In genomic region chr20:62861732-62862336, GRCh38 we compare ENCODE assay signal across 8 cellular contexts. TPM values are rescaled to one million over a fixed set of nuclear protein-coding genes. Genes with fewer than 3 reads are reported as not detected.
DNase-seq lines count a peak whose midpoint lies in the region; ATAC-seq and TF ChIP-seq lines count a peak whose summit lies in the region.

TSS of gene TCFL5 (minus strand) at chr20:62861822. CDS start at chr20:62861670, 152 bp downstream.

- H3K9me3 Mint-ChIP-seq in chondrocyte (ENCODE audit: low read depth) = no peaks in the 10 kb centered on the region

- ATAC-seq in HG03045 (IDR thresholded peaks at IDR 0.05; ENCODE audit: unreplicated experiment) = peak; percentile 60

- H3K4me1 Mint-ChIP-seq in chondrocyte (ENCODE audit: low read depth) = peaks cover 23% of the 10 kb centered on the region

- DNase-seq in NCI-H2081 (lab: John Stamatoyannopoulos, UW) (peak; percentile 73 to 88), NCI-H2081 treated with DMSO at 0.1 percent for 48 hours (lab: John Stamatoyannopoulos, UW) (no peak), NCI-H345 treated with DMSO at 0.1 percent for 48 hours (lab: John Stamatoyannopoulos, UW; ENCODE audit: unreplicated experiment) (peak; percentile 57), chondrocyte (ENCODE audit: low spot score) (peak; percentile 95)
- peak; percentile 89 to 91 for DNase-seq in activated CD4-positive, alpha-beta T cell treated with anti-CD3 and anti-CD28 coated beads for 24 hours (ENCODE audit: low read depth in 2 of 2)
- peak; percentile 95 for DNase-seq in stimulated activated CD4-positive, alpha-beta T cell treated with anti-CD3 and anti-CD28 coated beads, Interleukin-1b, Interleukin-23, amount 100 ng/mL, for 4 hours (ENCODE audit: low read depth in 2 of 2)

- peak within 1 kb of the TSS; percentile 65 for H3K27ac ChIP-seq in layer of hippocampus (ENCODE audit: low read depth, low read length)

- no peak for TF ChIP-seq CTCF in chondrocyte (IDR thresholded peaks at IDR 0.05)

- H3K4me3 Mint-ChIP-seq in chondrocyte (ENCODE audit: unreplicated experiment) = peak within 1 kb of the TSS; percentile 73

- no peaks in the 10 kb centered on the region for H3K27me3 ChIP-seq in layer of hippocampus (ENCODE audit: control insufficient read depth, insufficient read depth, low read length)

- peak within 1 kb of the TSS; percentile 86 for H3K27ac Mint-ChIP-seq in chondrocyte (ENCODE audit: unreplicated experiment)

- no peaks in the 10 kb centered on the region for H3K27me3 Mint-ChIP-seq in chondrocyte (ENCODE audit: low read depth)

- H3K36me3 Mint-ChIP-seq in chondrocyte (ENCODE audit: low read depth) = peaks cover 9% of the 10 kb centered on the region

RNA-seq across cellular contexts. Expression of gene TCFL5, which starts in this region (rescaled TPM):
- total RNA-seq in chondrocyte = 12.7 to 20.0 TPM (median 13.0 TPM) in 3 replicates
